Comparison of ENCODE assay signal across 8 cellular contexts in the genomic region with DNA sequence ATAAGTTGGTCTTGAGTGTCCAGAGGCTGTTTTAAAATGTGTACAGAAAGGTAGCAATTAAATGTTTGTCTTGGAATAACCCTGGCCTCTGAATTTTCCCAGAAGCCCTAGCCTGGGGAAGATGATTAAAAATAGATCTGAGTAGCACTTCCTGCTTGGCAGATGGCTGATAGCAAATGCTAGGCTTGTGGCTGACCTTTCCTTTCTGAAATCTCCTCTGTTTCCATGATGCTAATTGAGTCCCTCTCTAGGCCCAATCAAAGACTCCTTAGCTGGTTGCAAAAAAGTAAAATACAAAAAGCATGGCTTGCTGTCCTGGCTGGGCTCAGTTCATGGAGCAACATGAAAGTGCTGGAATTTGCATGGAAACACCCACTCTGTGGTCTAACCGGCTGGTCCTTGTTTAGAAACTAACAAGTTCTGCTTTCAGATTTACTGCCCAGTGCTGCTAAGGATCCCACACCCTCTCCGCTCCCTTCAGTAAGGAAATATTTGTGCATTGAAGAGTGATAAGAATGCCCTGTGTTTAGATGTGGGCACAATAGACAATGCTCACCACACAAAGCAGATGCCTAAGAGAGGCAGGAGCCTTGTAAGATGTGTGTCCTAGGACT. TPM values are rescaled to one million over a fixed set of nuclear protein-coding genes. Genes with fewer than 3 reads are reported as not detected.
A peak's percentile ranks its signal among the peaks of the same experiment; 100 is the strongest.
DNase-seq lines count a peak whose midpoint lies in the region; ATAC-seq and TF ChIP-seq lines count a peak whose summit lies in the region.

No MANE protein-coding gene starts in this region.

- H3K4me1 ChIP-seq in MM.1S (ENCODE audit: low read length) (peaks cover 61% of the 10 kb centered on the region), body of pancreas (peaks cover 72% of the 10 kb centered on the region), lower lobe of right lung (peaks cover 98% of the 10 kb centered on the region), thymus (ENCODE audit: control insufficient read depth, insufficient read depth, low read length) (peaks cover 3% of the 10 kb centered on the region)

- ATAC-seq in GM19025 (IDR thresholded peaks at IDR 0.05; ENCODE audit: low read depth, unreplicated experiment), result peak; percentile 48
- ATAC-seq in body of pancreas, result peak; percentile 45
- ATAC-seq in lower lobe of right lung, result peak; percentile 80 to 86

- WGBS in body of pancreas, 2 donors, result 0 to 8% methylated on average over 2 of the region's 2 CpGs
- WGBS in thymus, result 63% methylated on average over 2 of the region's 2 CpGs

- no peaks in the 10 kb centered on the region for H3K27me3 ChIP-seq in MM.1S (replicated peaks; ENCODE audit: insufficient read depth, low read length)
- H3K27me3 ChIP-seq in body of pancreas, result no peaks in the 10 kb centered on the region
- H3K27me3 ChIP-seq in lower lobe of right lung (ENCODE audit: low read depth), result no peaks in the 10 kb centered on the region
- H3K27me3 ChIP-seq in thymus (ENCODE audit: control insufficient read depth, insufficient read depth), result no peaks in the 10 kb centered on the region

- peak overlapping the region; percentile 14; the same call in 1 of the 2 replicates for H3K4me3 ChIP-seq in MM.1S (ENCODE audit: low read length)
- H3K4me3 ChIP-seq in body of pancreas, result no peak overlapping the region
- H3K4me3 ChIP-seq in lower lobe of right lung, result peak overlapping the region; percentile 20
- H3K4me3 ChIP-seq in thymus (ENCODE audit: low read length), result no peak overlapping the region

- H4K20me1 ChIP-seq in MM.1S (ENCODE audit: insufficient read depth, low read length), result no peaks in the 10 kb centered on the region

- no peak for TF ChIP-seq CTCF in MM.1S (IDR thresholded peaks at IDR 0.05; ENCODE audit: low read length)
- peak in 1 of 7 experiments; percentile 3 for TF ChIP-seq CTCF in body of pancreas (IDR thresholded peaks at IDR 0.05)
- no peak for TF ChIP-seq CTCF in lower lobe of right lung (IDR thresholded peaks at IDR 0.05)

- H3K4me2 ChIP-seq in MM.1S (ENCODE audit: low read depth, low read length), result peak overlapping the region; percentile 60

- no peak for TF ChIP-seq POLR2A in body of pancreas (IDR thresholded peaks at IDR 0.05)

- H3K27ac ChIP-seq in MM.1S (ENCODE audit: low read length) (peak overlapping the region; percentile 76), body of pancreas (peak overlapping the region; percentile 74 to 91 (median 84)), lower lobe of right lung (peak overlapping the region; percentile 81), thymus (ENCODE audit: low read depth) (peak overlapping the region; percentile 48)

- no peaks in the 10 kb centered on the region for H3K36me3 ChIP-seq in MM.1S (replicated peaks; ENCODE audit: insufficient read depth, low read length)
- H3K36me3 ChIP-seq in body of pancreas (replicated peaks in 1 of 2; ENCODE audit: insufficient read depth in 1 of 2, low read depth in 2 of 2), result no peaks in the 10 kb centered on the region
- no peaks in the 10 kb centered on the region for H3K36me3 ChIP-seq in lower lobe of right lung
- no peaks in the 10 kb centered on the region for H3K36me3 ChIP-seq in thymus (ENCODE audit: control insufficient read depth, insufficient read depth)

- H3K9ac ChIP-seq in MM.1S (ENCODE audit: low read length), result peak overlapping the region; percentile 36; the same call in 1 of the 2 replicates

- no peaks in the 10 kb centered on the region for H3K9me3 ChIP-seq in MM.1S (replicated peaks; ENCODE audit: insufficient read depth, low read length)
- no peaks in the 10 kb centered on the region for H3K9me3 ChIP-seq in body of pancreas
- no peaks in the 10 kb centered on the region for H3K9me3 ChIP-seq in lower lobe of right lung
- H3K9me3 ChIP-seq in thymus (ENCODE audit: control insufficient read depth), result no peaks in the 10 kb centered on the region

- intact Hi-C loops in body of pancreas (cut with DNase I) (no loop called here), lower lobe of right lung (cut with DNase I) (no loop called here)

- H3F3A ChIP-seq in MM.1S (ENCODE audit: insufficient read depth, low read length), result peaks cover 31% of the 10 kb centered on the region

- H2AFZ ChIP-seq in MM.1S (ENCODE audit: low read length), result peak overlapping the region; percentile 38

- no peaks in the 10 kb centered on the region for H3K9me2 ChIP-seq in MM.1S (replicated peaks; ENCODE audit: insufficient read depth, low read length)

- H3K79me2 ChIP-seq in MM.1S (ENCODE audit: low read length), result peaks cover 10% of the 10 kb centered on the region; the same call in 1 of the 2 replicates

- DNase-seq in A172 (ENCODE audit: low spot score), result peak; percentile 48
- DNase-seq in MM.1S, result peak; percentile 64
- DNase-seq in body of pancreas, result peak in 3 of 4 donors; percentile 38 to 71 (median 50)
- DNase-seq in lower lobe of right lung, result no peak
- DNase-seq in NCI-H2107 treated with DMSO at 0.1 percent for 48 hours (lab: John Stamatoyannopoulos, UW; ENCODE audit: unreplicated experiment), result no peak
- no peak for DNase-seq in AML-193 (lab: John Stamatoyannopoulos, UW)

RNA-seq across cellular contexts. Expression of a gene that starts 40.8 kb away (rescaled TPM):
- 0.38 and 1.2 TPM in 2 replicates for total RNA-seq in A172 (2014; rRNA removed; shearing (Covaris generic))
- total RNA-seq in body of pancreas (10 to 100 TPM; 26.7 to 27.0 TPM), lower lobe of right lung (22.9 TPM)
- polyA plus RNA-seq in thymus, result 10.6 TPM

Comparison
In these comparisons a context has a peak if more than half of its experiments do, and no peak if none do; other contexts are left out.
1. DNase-seq: peak in A172 (single experiment), MM.1S (single experiment) and body of pancreas (3 of 4); none in lower lobe of right lung (single experiment), NCI-H2107 treated with DMSO at 0.1 percent for 48 hours (single experiment) and AML-193 (0 of 2).
2. H3K4me3 ChIP-seq: peak in MM.1S (single experiment) and lower lobe of right lung (single experiment); none in body of pancreas (0 of 2) and thymus (single experiment).
3. RNA of a gene that starts 40.8 kb away (total RNA-seq): 26.7 to 27.0 TPM in body of pancreas and 22.9 TPM in lower lobe of right lung (single experiment); 0.38 to 1.2 TPM in A172; every median in the first group is over 10 times any median in the second.
4. Peak in every context shown above with its lines, with median percentiles within 50 percentile points of each other: ATAC-seq and H3K27ac ChIP-seq.